Comparison of ENCODE assay signal across 34 cellular contexts in genomic region chr7:111772716-111773115, GRCh38.
"Had no signal": no experiment of that assay in that cellular context is flagged by ENCODE, and none has a peak within 500 bp of the region (broad histone marks: within the 10 kb centered on the region; RNA-seq: fewer than 3 reads in every experiment).

No MANE protein-coding gene starts in this region.

- H3K9me3 Mint-ChIP-seq: activated naive CD4-positive, alpha-beta T cell treated with anti-CD3 and anti-CD28 coated beads, Interleukin-2, amount 10 ng/mL, durations not matched to agents 7 days and 5 days; activated naive CD4-positive, alpha-beta T cell treated with anti-CD3 and anti-CD28 coated beads, Interleukin-2, amount 50 U/mL, for 24 hours; activated T-helper 1 cell treated with anti-CD3 and anti-CD28 coated beads, Interleukin-12 subunit alpha, Interleukin-12 subunit beta, Interleukin-2, Interleukin-4 antibody, amounts not matched to agents 30 ng/mL and 10 ng/mL and 1 ng/mL, durations not matched to agents 14 hours and 24 hours and 36 hours; activated T-helper 2 cell treated with anti-CD3 and anti-CD28 coated beads, Interferon-gamma antibody, Interleukin-2, Interleukin-4, amounts not matched to agents 10 μg/mL and 5 μg/mL and 100 μg/mL, durations not matched to agents 14 hours and 24 hours and 36 hours; central memory CD8-positive, alpha-beta T cell had no signal

- H3K27ac Mint-ChIP-seq: activated naive CD4-positive, alpha-beta T cell treated with anti-CD3 and anti-CD28 coated beads for 36 hours; activated naive CD4-positive, alpha-beta T cell treated with anti-CD3 and anti-CD28 coated beads, Interleukin-2, amount 10 ng/mL, durations not matched to agents 7 days and 5 days; activated naive CD4-positive, alpha-beta T cell treated with anti-CD3 and anti-CD28 coated beads, Interleukin-2, amount 50 U/mL, for 24 hours; activated naive CD4-positive, alpha-beta T cell treated with anti-CD3 and anti-CD28 coated beads, Interleukin-2, amount 50 U/mL, for 72 hours; activated naive CD8-positive, alpha-beta T cell; activated naive CD8-positive, alpha-beta T cell treated with anti-CD3 and anti-CD28 coated beads for 36 hours; activated naive CD8-positive, alpha-beta T cell treated with anti-CD3 and anti-CD28 coated beads, Interleukin-2, amount 10 ng/mL, durations not matched to agents 7 days and 5 days; activated naive CD8-positive, alpha-beta T cell treated with anti-CD3 and anti-CD28 coated beads, Interleukin-2, amount 50 U/mL, for 24 hours; activated T-cell treated with anti-CD3 and anti-CD28 coated beads, Interleukin-2, amount 50 U/mL, for 24 hours; activated T-cell treated with anti-CD3 and anti-CD28 coated beads, Interleukin-2, amount 50 U/mL, for 72 hours; activated T-helper 1 cell treated with anti-CD3 and anti-CD28 coated beads, Interleukin-12 subunit alpha, Interleukin-12 subunit beta, Interleukin-2, Interleukin-4 antibody, amounts not matched to agents 30 ng/mL and 10 ng/mL and 1 ng/mL, durations not matched to agents 14 hours and 24 hours and 36 hours; activated T-helper 17 cell treated with anti-CD3 and anti-CD28 coated beads, Interleukin-2, amount 50 U/mL, for 72 hours; activated T-helper 2 cell treated with anti-CD3 and anti-CD28 coated beads, Interferon-gamma antibody, Interleukin-2, Interleukin-4, amounts not matched to agents 10 μg/mL and 5 μg/mL and 100 μg/mL, durations not matched to agents 14 hours and 24 hours and 36 hours; brain had no signal

- DNase-seq: activated effector memory CD4-positive, alpha-beta T cell treated with anti-CD3 and anti-CD28 coated beads, Interleukin-2, amount 50 U/mL, for 16 hours; activated effector memory CD4-positive, alpha-beta T cell treated with Interleukin-2 at 50 U/mL for 16 hours; activated gamma-delta T cell; activated gamma-delta T cell treated with Interleukin-2 at 50 U/mL for 16 hours; activated naive CD4-positive, alpha-beta T cell; activated naive CD4-positive, alpha-beta T cell treated with anti-CD3 and anti-CD28 coated beads for 36 hours; activated naive CD4-positive, alpha-beta T cell treated with anti-CD3 and anti-CD28 coated beads, Interleukin-2, amount 10 ng/mL, durations not matched to agents 7 days and 5 days; activated naive CD4-positive, alpha-beta T cell treated with anti-CD3 and anti-CD28 coated beads, Interleukin-2, amount 50 U/mL, for 16 hours; activated naive CD4-positive, alpha-beta T cell treated with Interleukin-2 at 50 U/mL for 16 hours; activated naive CD8-positive, alpha-beta T cell treated with anti-CD3 and anti-CD28 coated beads for 36 hours; activated naive CD8-positive, alpha-beta T cell treated with anti-CD3 and anti-CD28 coated beads, Interleukin-2, amount 10 ng/mL, durations not matched to agents 7 days and 5 days; activated naive CD8-positive, alpha-beta T cell treated with anti-CD3 and anti-CD28 coated beads, Interleukin-2, amount 50 U/mL, for 24 hours; activated T-cell treated with anti-CD3 and anti-CD28 coated beads, Interleukin-2, amount 50 U/mL, for 1 hour; activated T-cell treated with anti-CD3 and anti-CD28 coated beads, Interleukin-2, amount 50 U/mL, for 24 hours; activated T-cell treated with anti-CD3 and anti-CD28 coated beads, Interleukin-2, amount 50 U/mL, for 4 hours; activated T-cell treated with anti-CD3 and anti-CD28 coated beads, Interleukin-2, amount 50 U/mL, for 48 hours; activated T-cell treated with anti-CD3 and anti-CD28 coated beads, Interleukin-2, amount 50 U/mL, for 72 hours; amniotic stem cell; amygdala; anterior cingulate cortex; aorta; brain microvascular endothelial cell; caudate nucleus; central memory CD4-positive, alpha-beta T cell; cerebellar nuclear complex had no signal

- H3K4me1 Mint-ChIP-seq: activated naive CD4-positive, alpha-beta T cell treated with anti-CD3 and anti-CD28 coated beads, Interleukin-2, amount 10 ng/mL, durations not matched to agents 7 days and 5 days; activated naive CD4-positive, alpha-beta T cell treated with anti-CD3 and anti-CD28 coated beads, Interleukin-2, amount 50 U/mL, for 24 hours; activated naive CD8-positive, alpha-beta T cell treated with anti-CD3 and anti-CD28 coated beads for 36 hours; activated naive CD8-positive, alpha-beta T cell treated with anti-CD3 and anti-CD28 coated beads, Interleukin-2, amount 10 ng/mL, durations not matched to agents 7 days and 5 days; activated naive CD8-positive, alpha-beta T cell treated with anti-CD3 and anti-CD28 coated beads, Interleukin-2, amount 50 U/mL, for 24 hours; activated T-helper 17 cell treated with anti-CD3 and anti-CD28 coated beads, Interleukin-2, amount 50 U/mL, for 72 hours; central memory CD8-positive, alpha-beta T cell had no signal

- H3K4me3 Mint-ChIP-seq: activated naive CD4-positive, alpha-beta T cell treated with anti-CD3 and anti-CD28 coated beads for 36 hours; activated naive CD4-positive, alpha-beta T cell treated with anti-CD3 and anti-CD28 coated beads, Interleukin-2, amount 10 ng/mL, durations not matched to agents 7 days and 5 days; activated naive CD4-positive, alpha-beta T cell treated with anti-CD3 and anti-CD28 coated beads, Interleukin-2, amount 50 U/mL, for 24 hours; activated naive CD8-positive, alpha-beta T cell; activated naive CD8-positive, alpha-beta T cell treated with anti-CD3 and anti-CD28 coated beads for 36 hours; activated naive CD8-positive, alpha-beta T cell treated with anti-CD3 and anti-CD28 coated beads, Interleukin-2, amount 10 ng/mL, durations not matched to agents 7 days and 5 days; activated naive CD8-positive, alpha-beta T cell treated with anti-CD3 and anti-CD28 coated beads, Interleukin-2, amount 50 U/mL, for 24 hours; activated T-cell treated with anti-CD3 and anti-CD28 coated beads, Interleukin-2, amount 50 U/mL, for 24 hours; activated T-cell treated with anti-CD3 and anti-CD28 coated beads, Interleukin-2, amount 50 U/mL, for 4 hours; activated T-cell treated with anti-CD3 and anti-CD28 coated beads, Interleukin-2, amount 50 U/mL, for 72 hours; activated T-helper 1 cell treated with anti-CD3 and anti-CD28 coated beads, Interleukin-12 subunit alpha, Interleukin-12 subunit beta, Interleukin-2, Interleukin-4 antibody, amounts not matched to agents 30 ng/mL and 10 ng/mL and 1 ng/mL, durations not matched to agents 14 hours and 24 hours and 36 hours; activated T-helper 17 cell treated with anti-CD3 and anti-CD28 coated beads, Interleukin-2, amount 50 U/mL, for 72 hours; brain; central memory CD8-positive, alpha-beta T cell had no signal

- ATAC-seq: activated naive CD4-positive, alpha-beta T cell treated with anti-CD3 and anti-CD28 coated beads, Interleukin-2, amount 50 U/mL, for 72 hours; activated naive CD8-positive, alpha-beta T cell treated with anti-CD3 and anti-CD28 coated beads, Interleukin-2, amount 50 U/mL, for 24 hours; activated T-cell treated with anti-CD3 and anti-CD28 coated beads, Interleukin-2, amount 50 U/mL, for 4 hours; activated T-cell treated with anti-CD3 and anti-CD28 coated beads, Interleukin-2, amount 50 U/mL, for 72 hours; activated T-helper 17 cell treated with anti-CD3 and anti-CD28 coated beads, Interleukin-2, amount 50 U/mL, for 72 hours; body of pancreas had no signal

- H3K36me3 Mint-ChIP-seq: activated naive CD4-positive, alpha-beta T cell treated with anti-CD3 and anti-CD28 coated beads, Interleukin-2, amount 10 ng/mL, durations not matched to agents 7 days and 5 days; activated naive CD4-positive, alpha-beta T cell treated with anti-CD3 and anti-CD28 coated beads, Interleukin-2, amount 50 U/mL, for 24 hours; activated naive CD4-positive, alpha-beta T cell treated with anti-CD3 and anti-CD28 coated beads, Interleukin-2, amount 50 U/mL, for 72 hours; activated naive CD8-positive, alpha-beta T cell; activated naive CD8-positive, alpha-beta T cell treated with anti-CD3 and anti-CD28 coated beads for 36 hours; activated naive CD8-positive, alpha-beta T cell treated with anti-CD3 and anti-CD28 coated beads, Interleukin-2, amount 10 ng/mL, durations not matched to agents 7 days and 5 days had no signal

- H3K27me3 Mint-ChIP-seq: activated naive CD8-positive, alpha-beta T cell treated with anti-CD3 and anti-CD28 coated beads for 36 hours had no signal
